ENCODE assay signal across 8 cellular contexts in the genomic region with DNA sequence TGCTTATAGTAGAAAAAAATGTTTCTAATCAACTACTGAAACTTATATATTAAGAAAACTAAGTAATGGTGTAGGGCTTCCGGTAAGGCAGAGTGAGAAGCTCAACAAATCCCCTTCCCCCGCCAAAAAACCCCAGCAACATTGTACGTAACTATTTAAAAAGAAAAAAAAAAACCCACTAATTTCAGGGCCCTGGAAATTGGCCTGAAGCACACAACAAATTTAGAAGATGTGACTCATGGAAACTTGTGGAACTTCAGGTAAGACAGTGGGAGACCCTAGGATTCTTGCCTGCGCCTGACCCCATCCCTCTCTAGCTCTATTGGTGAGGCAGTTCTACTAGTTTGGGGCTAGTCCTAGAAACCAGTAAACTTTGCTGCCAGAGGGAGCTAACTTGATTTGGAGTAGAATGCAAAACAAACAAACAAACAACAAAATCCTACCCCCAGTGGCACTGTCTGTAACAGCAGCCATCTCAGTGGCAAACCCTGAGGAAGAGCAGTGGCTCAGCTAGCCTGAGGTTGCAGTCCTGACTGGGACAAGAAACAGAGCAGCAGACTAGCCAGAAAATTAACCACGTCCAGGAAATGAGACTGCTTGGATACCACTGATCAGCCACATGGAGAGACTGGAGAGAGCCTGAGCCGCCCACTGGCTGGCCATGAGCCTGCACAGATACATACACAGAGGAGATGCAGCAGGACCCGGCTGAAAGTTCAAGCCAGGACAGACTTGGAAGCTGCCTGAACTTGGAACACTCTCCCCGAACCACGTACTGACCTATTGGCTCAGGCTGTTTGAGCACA.
DNase-seq lines count a peak whose midpoint lies in the region; ATAC-seq and TF ChIP-seq lines count a peak whose summit lies in the region.

No MANE protein-coding gene starts in this region.

- CTCF ChIA-PET in AG04449 (lab: Yijun Ruan, JAX), result interaction anchor here (0.9 to 1.4 kb wide), 5 partner anchors 9 to 46 kb away, joined by 3 to 7 read pairs (median 3); no protein-coding TSS in a partner anchor

- no peak for TF ChIP-seq CTCF in AG04449 (IDR thresholded peaks at IDR 0.05; ENCODE audit: insufficient read depth, low read length, missing control alignments)

- POLR2A ChIA-PET in AG04449 (lab: Yijun Ruan, JAX), result interaction anchor here (1.1 kb wide), 1 partner anchor 8 kb away, joined by 3 read pairs; no protein-coding TSS in a partner anchor

- ATAC-seq in GM21381 (IDR thresholded peaks at IDR 0.05; ENCODE audit: unreplicated experiment), result peak; percentile 55
- peak; percentile 42 for ATAC-seq in activated T-helper 17 cell treated with anti-CD3 and anti-CD28 coated beads, Interleukin-2, amount 50 U/mL, for 72 hours (replicated peaks)
- ATAC-seq in left colon, result peak; percentile 35
- ATAC-seq in HG03469 (IDR thresholded peaks at IDR 0.05; ENCODE audit: unreplicated experiment), result no peak

- no peak overlapping the region for H3K4me3 Mint-ChIP-seq in activated T-helper 17 cell treated with anti-CD3 and anti-CD28 coated beads, Interleukin-2, amount 50 U/mL, for 72 hours

- DNase-seq in AG04449 (ENCODE audit: low read depth, low spot score) (peak; percentile 68), left colon (peak; percentile 18 to 65), DMS153 (lab: John Stamatoyannopoulos, UW) (no peak), cortex of kidney (lab: John Stamatoyannopoulos, UW) (no peak), HuH-7.5 (ENCODE audit: low spot score) (no peak)

- H3K36me3 Mint-ChIP-seq in activated T-helper 17 cell treated with anti-CD3 and anti-CD28 coated beads, Interleukin-2, amount 50 U/mL, for 72 hours (ENCODE audit: low read depth), result no peaks in the 10 kb centered on the region

- peaks cover 4% of the 10 kb centered on the region for H3K27me3 Mint-ChIP-seq in activated T-helper 17 cell treated with anti-CD3 and anti-CD28 coated beads, Interleukin-2, amount 50 U/mL, for 72 hours

- H3K9me3 Mint-ChIP-seq in activated T-helper 17 cell treated with anti-CD3 and anti-CD28 coated beads, Interleukin-2, amount 50 U/mL, for 72 hours, result no peaks in the 10 kb centered on the region

- intact Hi-C loops in left colon (cut with DNase I, micrococcal nuclease), result no loop called here

- no peaks in the 10 kb centered on the region for H3K4me1 Mint-ChIP-seq in activated T-helper 17 cell treated with anti-CD3 and anti-CD28 coated beads, Interleukin-2, amount 50 U/mL, for 72 hours

- H3K27ac Mint-ChIP-seq in activated T-helper 17 cell treated with anti-CD3 and anti-CD28 coated beads, Interleukin-2, amount 50 U/mL, for 72 hours, result no peak overlapping the region

- H3K4me3 ChIP-seq in AG04449 (ENCODE audit: low read depth, low read length), result no peak overlapping the region

Comparison
In these comparisons a context has a peak if more than half of its experiments do, and no peak if none do; other contexts are left out.
1. DNase-seq: peak in AG04449 (single experiment) and left colon (2 of 2); none in DMS153 (single experiment), cortex of kidney (single experiment) and HuH-7.5 (single experiment).